ENCODE assay signal across 18 cellular contexts in genomic region chr9:7790819-7791182, GRCh38. TPM values are rescaled to one million over a fixed set of nuclear protein-coding genes. Genes with fewer than 3 reads are reported as not detected.
DNase-seq lines count a peak whose midpoint lies in the region; ATAC-seq and TF ChIP-seq lines count a peak whose summit lies in the region.
"Had no signal": no experiment of that assay in that cellular context is flagged by ENCODE, and none has a peak within 500 bp of the region (broad histone marks: within the 10 kb centered on the region; RNA-seq: fewer than 3 reads in every experiment).

No MANE protein-coding gene starts in this region.

- H3K9ac ChIP-seq in neuronal stem cell (ENCODE audit: low read depth, low read length, poor library complexity), result peak overlapping the region; percentile 39
- H3K9ac ChIP-seq: BLaER1 treated with 17β-estradiol and CSF1 and Interleukin-3, amounts not matched to agents 10 nM and 100 nM had no signal

- no peak overlapping the region for H3K18ac ChIP-seq in neuronal stem cell (ENCODE audit: low read length)

- H4K8ac ChIP-seq in neuronal stem cell (ENCODE audit: low read depth, low read length), result no peak overlapping the region

- no peak overlapping the region for H3K4me2 ChIP-seq in GM23338
- H3K4me2 ChIP-seq in neuronal stem cell (ENCODE audit: insufficient read depth, low read length, poor library complexity, severe bottlenecking), result no peak overlapping the region
- H3K4me2 ChIP-seq: A549; BLaER1 treated with 17β-estradiol and CSF1 and Interleukin-3, amounts not matched to agents 10 nM and 100 nM had no signal

- H3K79me2 ChIP-seq in GM23338 (replicated peaks; ENCODE audit: insufficient read depth), result no peaks in the 10 kb centered on the region

- TF ChIP-seq CTCF in GM23338 (conservative IDR thresholded peaks at IDR 0.05; ENCODE audit: low read depth in 2 of 2), result no peak

- H3K23ac ChIP-seq in neuronal stem cell (ENCODE audit: low read depth, low read length, poor library complexity), result no peak overlapping the region

- no peak overlapping the region for H2AK5ac ChIP-seq in neuronal stem cell (ENCODE audit: low read depth, low read length)

- no peak overlapping the region for H2BK120ac ChIP-seq in neuronal stem cell (ENCODE audit: low read depth, low read length)

- no peaks in the 10 kb centered on the region; the same call in 1 of the 2 replicates for H4K20me1 ChIP-seq in GM23338 (replicated peaks; ENCODE audit: insufficient read depth)

- H3F3A ChIP-seq in GM23338 (replicated peaks; ENCODE audit: low read depth), result no peaks in the 10 kb centered on the region

- no peak overlapping the region for H3K27ac Mint-ChIP-seq in GM23338
- H3K27ac Mint-ChIP-seq: B cell had no signal

- H3K9me2 ChIP-seq in GM23338 (ENCODE audit: insufficient read depth), result no peaks in the 10 kb centered on the region

- no peaks in the 10 kb centered on the region for H3K79me1 ChIP-seq in neuronal stem cell (ENCODE audit: low read depth, low read length)

- H3K36me3 ChIP-seq in GM23338 (ENCODE audit: insufficient read depth), result peaks cover 4% of the 10 kb centered on the region
- peaks cover 29 to 35% of the 10 kb centered on the region in 2 donors for H3K36me3 ChIP-seq in neuronal stem cell (replicated peaks in 1 of 2; ENCODE audit: control insufficient read depth in 2 of 2, insufficient read depth in 2 of 2, low read length in 2 of 2)

- no peak overlapping the region for H3K4me3 ChIP-seq in GM23338
- no peak overlapping the region for H3K4me3 ChIP-seq in neuronal stem cell (ENCODE audit: low read length in 2 of 2)
- H3K4me3 ChIP-seq: A549; BLaER1 treated with 17β-estradiol and CSF1 and Interleukin-3, amounts not matched to agents 10 nM and 100 nM had no signal

- no peak overlapping the region for H2BK15ac ChIP-seq in neuronal stem cell (ENCODE audit: low read length)

- no peaks in the 10 kb centered on the region for H3K27me3 ChIP-seq in GM23338 (ENCODE audit: insufficient read depth)
- no peaks in the 10 kb centered on the region for H3K27me3 ChIP-seq in neuronal stem cell (ENCODE audit: control insufficient read depth in 3 of 3, insufficient read depth in 3 of 3, low read depth in 1 of 3, low read length in 3 of 3)
- H3K27me3 ChIP-seq: BLaER1 treated with 17β-estradiol and CSF1 and Interleukin-3, amounts not matched to agents 10 nM and 100 nM had no signal

- H3K9me3 Mint-ChIP-seq in GM23338, result no peaks in the 10 kb centered on the region
- H3K9me3 Mint-ChIP-seq: CD4-positive, alpha-beta memory T cell; CD8-positive, alpha-beta memory T cell had no signal

- H3K4me1 Mint-ChIP-seq in GM23338, result no peaks in the 10 kb centered on the region

- no peak overlapping the region for H4K91ac ChIP-seq in neuronal stem cell (ENCODE audit: low read depth, low read length, poor library complexity)

- no peak overlapping the region for H2BK5ac ChIP-seq in neuronal stem cell (ENCODE audit: low read length)

- H3K27me3 Mint-ChIP-seq in GM23338 (ENCODE audit: insufficient read depth, low read depth, poor library complexity), result peaks cover 5% of the 10 kb centered on the region
- H3K27me3 Mint-ChIP-seq: B cell; CD4-positive, alpha-beta memory T cell; CD8-positive, alpha-beta memory T cell had no signal

- DNase-seq in NCI-H146 (lab: John Stamatoyannopoulos, UW) (peak; percentile 20), NCI-H146 treated with DMSO at 0.1 percent for 48 hours (lab: John Stamatoyannopoulos, UW; ENCODE audit: unreplicated experiment) (no peak), GM23338 (ENCODE audit: low spot score) (no peak), neuronal stem cell (ENCODE audit: low spot score) (no peak), NAMALWA (ENCODE audit: low spot score) (no peak), NCI-H2227 treated with DMSO at 0.1 percent for 48 hours (lab: John Stamatoyannopoulos, UW) (no peak)
- DNase-seq: AML-193; CD4-positive, alpha-beta memory T cell; CD8-positive, alpha-beta memory T cell; DMS 273 treated with DMSO at 0.1 percent for 48 hours; DMS153; DMS79; GF-D8 had no signal

- H3K14ac ChIP-seq in neuronal stem cell (ENCODE audit: low read length), result no peak overlapping the region

- H3K4me1 ChIP-seq in GM23338 (ENCODE audit: insufficient read depth) (no peaks in the 10 kb centered on the region), neuronal stem cell (ENCODE audit: control insufficient read depth in 2 of 2, insufficient read depth in 1 of 2, low read depth in 1 of 2, low read length in 2 of 2) (no peaks in the 10 kb centered on the region)
- H3K4me1 ChIP-seq: A549; BLaER1 treated with 17β-estradiol and CSF1 and Interleukin-3, amounts not matched to agents 10 nM and 100 nM had no signal

- ATAC-seq in GM23338, result no peak
- ATAC-seq: A549 had no signal

- no peak overlapping the region for H2BK12ac ChIP-seq in neuronal stem cell (ENCODE audit: low read length)

- no peak overlapping the region for H3K4ac ChIP-seq in neuronal stem cell (ENCODE audit: low read length)

- no peaks in the 10 kb centered on the region for H3K9me3 ChIP-seq in neuronal stem cell (replicated peaks in 1 of 2; ENCODE audit: control insufficient read depth in 2 of 2, insufficient read depth in 1 of 2, low read depth in 1 of 2, low read length in 2 of 2)
- H3K9me3 ChIP-seq: A549; BLaER1 treated with 17β-estradiol and CSF1 and Interleukin-3, amounts not matched to agents 10 nM and 100 nM had no signal

- H3K4me3 Mint-ChIP-seq in GM23338, result no peak overlapping the region
- H3K4me3 Mint-ChIP-seq: B cell; CD4-positive, alpha-beta memory T cell; CD8-positive, alpha-beta memory T cell had no signal

- no CpG with 5 or more reads among the region's 6 CpGs for WGBS in neuronal stem cell (ENCODE audit: extremely low coverage in 2 of 2, insufficient read length in 2 of 2, insufficient replicate concordance in 1 of 2), 2 donors

- H3K36me3 Mint-ChIP-seq in GM23338 (ENCODE audit: low read depth), result peaks cover 44% of the 10 kb centered on the region

- H3K27ac ChIP-seq in GM23338 (ENCODE audit: low read depth), result no peak overlapping the region
- no peak overlapping the region for H3K27ac ChIP-seq in neuronal stem cell (replicated peaks; ENCODE audit: low read length)
- H3K27ac ChIP-seq: 22Rv1; A549; BLaER1 treated with 17β-estradiol and CSF1 and Interleukin-3, amounts not matched to agents 10 nM and 100 nM; C4-2B had no signal

- no peak overlapping the region for H2AFZ ChIP-seq in GM23338
- no peak overlapping the region for H2AFZ ChIP-seq in neuronal stem cell (ENCODE audit: low read length)

TF ChIP-seq in GM23338, 12 proteins besides CTCF, POLR2A, EP300 and RAD21 (continues in another document):
- TF ChIP-seq, protein P1, sequence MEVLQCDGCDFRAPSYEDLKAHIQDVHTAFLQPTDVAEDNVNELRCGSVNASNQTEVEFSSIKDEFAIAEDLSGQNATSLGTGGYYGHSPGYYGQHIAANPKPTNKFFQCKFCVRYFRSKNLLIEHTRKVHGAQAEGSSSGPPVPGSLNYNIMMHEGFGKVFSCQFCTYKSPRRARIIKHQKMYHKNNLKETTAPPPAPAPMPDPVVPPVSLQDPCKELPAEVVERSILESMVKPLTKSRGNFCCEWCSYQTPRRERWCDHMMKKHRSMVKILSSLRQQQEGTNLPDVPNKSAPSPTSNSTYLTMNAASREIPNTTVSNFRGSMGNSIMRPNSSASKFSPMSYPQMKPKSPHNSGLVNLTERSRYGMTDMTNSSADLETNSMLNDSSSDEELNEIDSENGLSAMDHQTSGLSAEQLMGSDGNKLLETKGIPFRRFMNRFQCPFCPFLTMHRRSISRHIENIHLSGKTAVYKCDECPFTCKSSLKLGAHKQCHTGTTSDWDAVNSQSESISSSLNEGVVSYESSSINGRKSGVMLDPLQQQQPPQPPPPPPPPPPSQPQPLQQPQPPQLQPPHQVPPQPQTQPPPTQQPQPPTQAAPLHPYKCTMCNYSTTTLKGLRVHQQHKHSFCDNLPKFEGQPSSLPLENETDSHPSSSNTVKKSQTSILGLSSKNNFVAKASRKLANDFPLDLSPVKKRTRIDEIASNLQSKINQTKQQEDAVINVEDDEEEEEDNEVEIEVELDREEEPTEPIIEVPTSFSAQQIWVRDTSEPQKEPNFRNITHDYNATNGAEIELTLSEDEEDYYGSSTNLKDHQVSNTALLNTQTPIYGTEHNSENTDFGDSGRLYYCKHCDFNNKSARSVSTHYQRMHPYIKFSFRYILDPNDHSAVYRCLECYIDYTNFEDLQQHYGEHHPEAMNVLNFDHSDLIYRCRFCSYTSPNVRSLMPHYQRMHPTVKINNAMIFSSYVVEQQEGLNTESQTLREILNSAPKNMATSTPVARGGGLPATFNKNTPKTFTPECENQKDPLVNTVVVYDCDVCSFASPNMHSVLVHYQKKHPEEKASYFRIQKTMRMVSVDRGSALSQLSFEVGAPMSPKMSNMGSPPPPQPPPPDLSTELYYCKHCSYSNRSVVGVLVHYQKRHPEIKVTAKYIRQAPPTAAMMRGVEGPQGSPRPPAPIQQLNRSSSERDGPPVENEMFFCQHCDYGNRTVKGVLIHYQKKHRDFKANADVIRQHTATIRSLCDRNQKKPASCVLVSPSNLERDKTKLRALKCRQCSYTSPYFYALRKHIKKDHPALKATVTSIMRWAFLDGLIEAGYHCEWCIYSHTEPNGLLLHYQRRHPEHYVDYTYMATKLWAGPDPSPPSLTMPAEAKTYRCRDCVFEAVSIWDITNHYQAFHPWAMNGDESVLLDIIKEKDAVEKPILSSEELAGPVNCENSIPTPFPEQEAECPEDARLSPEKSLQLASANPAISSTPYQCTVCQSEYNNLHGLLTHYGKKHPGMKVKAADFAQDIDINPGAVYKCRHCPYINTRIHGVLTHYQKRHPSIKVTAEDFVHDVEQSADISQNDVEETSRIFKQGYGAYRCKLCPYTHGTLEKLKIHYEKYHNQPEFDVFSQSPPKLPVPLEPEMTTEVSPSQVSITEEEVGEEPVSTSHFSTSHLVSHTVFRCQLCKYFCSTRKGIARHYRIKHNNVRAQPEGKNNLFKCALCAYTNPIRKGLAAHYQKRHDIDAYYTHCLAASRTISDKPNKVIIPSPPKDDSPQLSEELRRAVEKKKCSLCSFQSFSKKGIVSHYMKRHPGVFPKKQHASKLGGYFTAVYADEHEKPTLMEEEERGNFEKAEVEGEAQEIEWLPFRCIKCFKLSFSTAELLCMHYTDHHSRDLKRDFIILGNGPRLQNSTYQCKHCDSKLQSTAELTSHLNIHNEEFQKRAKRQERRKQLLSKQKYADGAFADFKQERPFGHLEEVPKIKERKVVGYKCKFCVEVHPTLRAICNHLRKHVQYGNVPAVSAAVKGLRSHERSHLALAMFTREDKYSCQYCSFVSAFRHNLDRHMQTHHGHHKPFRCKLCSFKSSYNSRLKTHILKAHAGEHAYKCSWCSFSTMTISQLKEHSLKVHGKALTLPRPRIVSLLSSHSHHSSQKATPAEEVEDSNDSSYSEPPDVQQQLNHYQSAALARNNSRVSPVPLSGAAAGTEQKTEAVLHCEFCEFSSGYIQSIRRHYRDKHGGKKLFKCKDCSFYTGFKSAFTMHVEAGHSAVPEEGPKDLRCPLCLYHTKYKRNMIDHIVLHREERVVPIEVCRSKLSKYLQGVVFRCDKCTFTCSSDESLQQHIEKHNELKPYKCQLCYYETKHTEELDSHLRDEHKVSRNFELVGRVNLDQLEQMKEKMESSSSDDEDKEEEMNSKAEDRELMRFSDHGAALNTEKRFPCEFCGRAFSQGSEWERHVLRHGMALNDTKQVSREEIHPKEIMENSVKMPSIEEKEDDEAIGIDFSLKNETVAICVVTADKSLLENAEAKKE (CRISPR knock-in tag; IDR thresholded peaks at IDR 0.05), result no peak

RNA-seq across cellular contexts. Expression of gene DMAC1, which starts 8.8 kb away (rescaled TPM):
- 24.6 and 26.3 TPM in 2 replicates for total RNA-seq in GM23338 (2014; rRNA removed; shearing (Covaris generic))
- 116 and 125 TPM in 2 replicates for polyA plus RNA-seq in GM23338 (2016; fragmentation: Nextera tagmentation; extraction: Ambion mirVana)
- 75.4 TPM for polyA plus RNA-seq in neuronal stem cell (2013, experiment 1 of 2)
- 80.9 TPM for polyA plus RNA-seq in neuronal stem cell (2013, experiment 2 of 2)
